In genomic region chr17:49491370-49491769, GRCh38 we compare ENCODE assay signal across 2 cellular contexts.
TF ChIP-seq lines count a peak whose summit lies in the region.

No MANE protein-coding gene starts in this region.

TF ChIP-seq in H1, 55 proteins besides CTCF, POLR2A, EP300 and RAD21:
- no peak for TF ChIP-seq BACH1 (IDR thresholded peaks at IDR 0.05; ENCODE audit: low read length)
- TF ChIP-seq GABPA (IDR thresholded peaks at IDR 0.05; ENCODE audit: borderline replicate concordance, insufficient read depth, low read length) = no peak
- no peak for TF ChIP-seq TAF7 (optimal IDR thresholded peaks at IDR 0.05; ENCODE audit: borderline replicate concordance, low read depth, low read length)
- no peak for TF ChIP-seq HDAC6 (IDR thresholded peaks at IDR 0.05; ENCODE audit: low read depth, low read length)
- TF ChIP-seq MAFK (IDR thresholded peaks at IDR 0.05; ENCODE audit: low read depth, low read length) = no peak
- TF ChIP-seq KDM5A (IDR thresholded peaks at IDR 0.05; ENCODE audit: low read length) = no peak
- TF ChIP-seq CTBP2 (IDR thresholded peaks at IDR 0.05; ENCODE audit: borderline replicate concordance, insufficient read depth, insufficient read length, low read length) = no peak
- no peak for TF ChIP-seq SIN3A (conservative IDR thresholded peaks at IDR 0.05 in 1 of 2, IDR thresholded peaks at IDR 0.05 in 1 of 2; ENCODE audit: low read depth in 1 of 2, low read length in 2 of 2)
- no peak for TF ChIP-seq NANOG (IDR thresholded peaks at IDR 0.05; ENCODE audit: insufficient read depth, low read depth, low read length, poor library complexity, severe bottlenecking)
- TF ChIP-seq EGR1 (IDR thresholded peaks at IDR 0.05; ENCODE audit: borderline replicate concordance, low read depth, low read length) = no peak
- TF ChIP-seq NRF1 (IDR thresholded peaks at IDR 0.05; ENCODE audit: low read depth, low read length) = no peak
- TF ChIP-seq BCL11A (IDR thresholded peaks at IDR 0.05; ENCODE audit: low read depth in 2 of 2, low read length in 2 of 2) = no peak
- TF ChIP-seq ASH2L (IDR thresholded peaks at IDR 0.05; ENCODE audit: low read length) = no peak

TF ChIP-seq in WTC11, 78 proteins besides CTCF, POLR2A, EP300 and RAD21:
- no peak for TF ChIP-seq ZNF121 (CRISPR knock-in tag; IDR thresholded peaks at IDR 0.05)
- TF ChIP-seq SMAD3 (CRISPR knock-in tag; IDR thresholded peaks at IDR 0.05; ENCODE audit: borderline replicate concordance) = no peak
- no peak for TF ChIP-seq GABPB1 (CRISPR knock-in tag; IDR thresholded peaks at IDR 0.05)
- no peak for TF ChIP-seq HMGXB4 (CRISPR knock-in tag; IDR thresholded peaks at IDR 0.05)
